In genomic region chr5:149408252-149409099, GRCh38 we compare ENCODE assay signal across 15 cellular contexts. TPM values are rescaled to one million over a fixed set of nuclear protein-coding genes. Genes with fewer than 3 reads are reported as not detected.
DNase-seq lines count a peak whose midpoint lies in the region; ATAC-seq and TF ChIP-seq lines count a peak whose summit lies in the region.
"Had no signal": no experiment of that assay in that cellular context is flagged by ENCODE, and none has a peak within 500 bp of the region (broad histone marks: within the 10 kb centered on the region; RNA-seq: fewer than 3 reads in every experiment).

No MANE protein-coding gene starts in this region.

- ATAC-seq in GM18519 (IDR thresholded peaks at IDR 0.05; ENCODE audit: low FRiP score, unreplicated experiment) (no peak), esophagus mucosa (no peak)

- CTCF ChIA-PET in AG04450 (lab: Charles Lee): interaction anchor here (0.6 to 3.3 kb wide), 3 partner anchors 24 to 156 kb away, joined by 3 to 16 read pairs (median 6); no protein-coding TSS in a partner anchor

- H3K9me3 ChIP-seq in AG04450 (ENCODE audit: control insufficient read depth, insufficient read depth, low read length) (no peaks in the 10 kb centered on the region), liver (ENCODE audit: control insufficient read depth in 4 of 4, low read length in 3 of 4) (no peaks in the 10 kb centered on the region)
- H3K9me3 ChIP-seq: BE2C had no signal

- no peak for TF ChIP-seq RAD21 in liver (IDR thresholded peaks at IDR 0.05)

- in situ Hi-C loops in brain microvascular endothelial cell (cut with HindIII; ENCODE audit: low pct_ligation_motif_present, low sequenced_read_pairs): no loop called here

- no peaks in the 10 kb centered on the region for H3K4me1 ChIP-seq in liver (ENCODE audit: control insufficient read depth in 4 of 4, insufficient read depth in 4 of 4, low read length in 3 of 4)

- POLR2A ChIA-PET in AG04450 (lab: Yijun Ruan, JAX): interaction anchor here (0.6 to 6.4 kb wide), 9 partner anchors 9 to 154 kb away, joined by 3 to 95 read pairs (median 3); no protein-coding TSS in a partner anchor

- TF ChIP-seq CTCF in AG04450 (IDR thresholded peaks at IDR 0.05; ENCODE audit: low read depth, low read length) (no peak), brain microvascular endothelial cell (IDR thresholded peaks at IDR 0.05; ENCODE audit: low read depth, low read length, missing control alignments) (no peak), liver (IDR thresholded peaks at IDR 0.05; ENCODE audit: low read depth, low read length, missing input control) (no peak)

- H3K4me3 ChIP-seq in AG04450 (ENCODE audit: low read depth, low read length): peak overlapping the region; percentile 75
- H3K4me3 ChIP-seq in brain microvascular endothelial cell (ENCODE audit: low read depth, low read length): peak overlapping the region; percentile 76
- H3K4me3 ChIP-seq in liver (ENCODE audit: low read depth in 1 of 3, low read length in 3 of 3): peak overlapping the region in 2 of 3 donors; percentile 29 to 35
- H3K4me3 ChIP-seq in skeletal muscle cell (ENCODE audit: low read depth, low read length): peak overlapping the region; percentile 62

- DNase-seq in AG04450 (ENCODE audit: low read depth, low spot score) (no peak), brain microvascular endothelial cell (no peak), skeletal muscle cell (ENCODE audit: low read depth) (no peak), hepatic stellate cell (ENCODE audit: low spot score) (no peak), activated gamma-delta T cell treated with Interleukin-2 at 50 U/mL for 16 hours (no peak)
- DNase-seq: activated CD4-positive, alpha-beta T cell treated with anti-CD3 and anti-CD28 coated beads for 4 hours; BE2C; foreskin melanocyte; HCEC 1CT; NCI-H2029; NK-92 treated with Interleukin-12 subunit alpha and Interleukin-12 subunit beta, amount 100 ng/mL, for 24 hours had no signal

- WGBS in liver: 84% methylated on average over 12 of the region's 12 CpGs

- H3K9ac ChIP-seq in liver (ENCODE audit: low read depth in 1 of 2, low read length in 2 of 2): no peak overlapping the region

- H3K36me3 ChIP-seq in brain microvascular endothelial cell (replicated peaks) (peaks cover 29% of the 10 kb centered on the region), liver (ENCODE audit: control insufficient read depth in 4 of 4, insufficient read depth in 3 of 4, low read depth in 1 of 4, low read length in 3 of 4) (no peaks in the 10 kb centered on the region)
- H3K36me3 ChIP-seq: BE2C had no signal

- peak overlapping the region; percentile 95 for H3K27ac ChIP-seq in AG04450 (ENCODE audit: low read depth, low read length)
- H3K27ac ChIP-seq in brain microvascular endothelial cell: peak overlapping the region; percentile 96
- H3K27ac ChIP-seq in liver (ENCODE audit: low read depth in 1 of 2, low read length in 2 of 2): peak overlapping the region; percentile 16 to 50

- H3K27me3 ChIP-seq in AG04450 (ENCODE audit: control insufficient read depth, insufficient read depth, low read length) (no peaks in the 10 kb centered on the region), brain microvascular endothelial cell (replicated peaks) (no peaks in the 10 kb centered on the region), liver (ENCODE audit: control insufficient read depth in 4 of 4, insufficient read depth in 4 of 4, low read length in 3 of 4) (peaks cover 0 to 4% (median 0%) of the 10 kb centered on the region in 4 donors)
- H3K27me3 ChIP-seq: BE2C had no signal

TF ChIP-seq in liver, 16 proteins besides CTCF, POLR2A, EP300 and RAD21:
- no peak for TF ChIP-seq FOXA1 (IDR thresholded peaks at IDR 0.05)
- no peak for TF ChIP-seq REST (IDR thresholded peaks at IDR 0.05)
- TF ChIP-seq RXRA (IDR thresholded peaks at IDR 0.05): no peak
- no peak for TF ChIP-seq ZBTB33 (IDR thresholded peaks at IDR 0.05)
- TF ChIP-seq JUND (IDR thresholded peaks at IDR 0.05): no peak
- TF ChIP-seq GABPA (IDR thresholded peaks at IDR 0.05 in 1 of 2, conservative IDR thresholded peaks at IDR 0.05 in 1 of 2): no peak
- TF ChIP-seq SP1 (IDR thresholded peaks at IDR 0.05): no peak
- TF ChIP-seq ATF3 (IDR thresholded peaks at IDR 0.05): no peak
- no peak for TF ChIP-seq MAX (IDR thresholded peaks at IDR 0.05)
- TF ChIP-seq YY1 (IDR thresholded peaks at IDR 0.05): no peak
- TF ChIP-seq HNF4G (IDR thresholded peaks at IDR 0.05): no peak
- TF ChIP-seq EGR1 (IDR thresholded peaks at IDR 0.05; ENCODE audit: low read depth in 2 of 2): no peak
- no peak for TF ChIP-seq NR2F2 (IDR thresholded peaks at IDR 0.05)
- no peak for TF ChIP-seq FOXA2 (IDR thresholded peaks at IDR 0.05)
- TF ChIP-seq HNF4A (conservative IDR thresholded peaks at IDR 0.05): no peak
- TF ChIP-seq TAF1 (conservative IDR thresholded peaks at IDR 0.05): no peak

RNA-seq across cellular contexts. Expression of gene IL17B, which starts 29.4 kb away (rescaled TPM):
- polyA plus RNA-seq in AG04450 (2011; rRNA removed) (0.24 TPM in 1 of 2 replicates, not detected in the other), liver (not detected)
- polyA minus RNA-seq in AG04450 (2011; rRNA and poly(A)+ RNA removed): 0.41 TPM in 1 of 2 replicates, not detected in the other
- total RNA-seq in liver (not detected), esophagus mucosa (0.28 TPM)
- total RNA-seq: pulmonary artery endothelial cell had no signal

RNA-seq across cellular contexts. Expression of gene PCYOX1L, which starts 50.6 kb away (rescaled TPM):
- 11.0 and 11.8 TPM in 2 replicates for polyA plus RNA-seq in AG04450 (2011; rRNA removed)
- 6.2 and 7.5 TPM in 2 replicates for polyA minus RNA-seq in AG04450 (2011; rRNA and poly(A)+ RNA removed)
- 1 to 10 TPM; 1.1 to 4.4 TPM for total RNA-seq in liver
- polyA plus RNA-seq in liver: 1 to 10 TPM in 1 of 2 donors, under 1 TPM in 1; 0.47 to 1.2 TPM
- 6.5 TPM for total RNA-seq in esophagus mucosa

Comparison
In these comparisons a context has a peak if more than half of its experiments do, and no peak if none do; other contexts are left out.
1. H3K27ac ChIP-seq: peak in every context shown above with its lines; median percentile 96 in brain microvascular endothelial cell; 95 in AG04450; 33 in liver.